ENCODE assay signal across 11 cellular contexts in the genomic region with DNA sequence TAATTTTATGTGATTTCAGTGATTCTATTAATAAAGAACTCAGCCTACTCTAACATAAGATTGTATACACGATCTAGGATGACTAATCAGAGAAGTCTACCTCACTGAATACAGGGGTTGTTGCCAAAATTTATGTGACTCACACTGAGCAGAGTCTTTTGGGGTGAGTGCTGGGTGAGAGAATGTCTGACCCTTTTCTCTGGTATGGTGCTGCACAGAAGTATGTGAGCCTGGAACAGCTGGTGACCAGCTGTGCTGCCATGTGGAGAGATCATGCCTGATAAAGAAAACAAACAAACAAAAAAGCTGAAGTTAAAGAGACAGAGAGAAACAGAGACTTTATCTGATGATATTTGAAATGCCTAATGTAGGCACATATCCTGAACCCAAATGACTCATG.
DNase-seq lines count a peak whose midpoint lies in the region; TF ChIP-seq lines count a peak whose summit lies in the region.
"Had no signal": no experiment of that assay in that cellular context is flagged by ENCODE, and none has a peak within 500 bp of the region (broad histone marks: within the 10 kb centered on the region; RNA-seq: fewer than 3 reads in every experiment).

No MANE protein-coding gene starts in this region.

- H3K79me2 ChIP-seq in smooth muscle cell (ENCODE audit: low read depth): no peaks in the 10 kb centered on the region
- H3K79me2 ChIP-seq: parathyroid adenoma had no signal

- H3K27me3 ChIP-seq in smooth muscle cell (ENCODE audit: low read depth): no peaks in the 10 kb centered on the region
- no peaks in the 10 kb centered on the region for H3K27me3 ChIP-seq in sigmoid colon

- no peak for TF ChIP-seq EP300 in sigmoid colon (IDR thresholded peaks at IDR 0.05)

- TF ChIP-seq CTCF in smooth muscle cell (IDR thresholded peaks at IDR 0.05; ENCODE audit: borderline replicate concordance, insufficient read depth, poor library complexity, severe bottlenecking): no peak
- no peak for TF ChIP-seq CTCF in sigmoid colon (IDR thresholded peaks at IDR 0.05)

- 18% methylated on average over 1 of the region's 1 CpG for WGBS in smooth muscle cell (ENCODE audit: low lambda C conversion rate)
- 25 to 41% methylated on average over 1 of the region's 1 CpG for WGBS in sigmoid colon, 2 donors

- H2AFZ ChIP-seq in smooth muscle cell (ENCODE audit: low read depth): no peak overlapping the region
- H2AFZ ChIP-seq: parathyroid adenoma had no signal

- no peak overlapping the region for H3K9ac ChIP-seq in smooth muscle cell (ENCODE audit: low read depth)
- H3K9ac ChIP-seq: KMS-11, parathyroid adenoma had no signal

- H3F3A ChIP-seq in smooth muscle cell (ENCODE audit: low read depth): no peaks in the 10 kb centered on the region

- H3K36me3 ChIP-seq in smooth muscle cell (ENCODE audit: low read depth) (no peaks in the 10 kb centered on the region), sigmoid colon (no peaks in the 10 kb centered on the region)

- H3K9me3 ChIP-seq in smooth muscle cell (replicated peaks; ENCODE audit: low read depth) (no peaks in the 10 kb centered on the region), sigmoid colon (no peaks in the 10 kb centered on the region)

- H3K4me3 ChIP-seq in smooth muscle cell (no peak overlapping the region), sigmoid colon (no peak overlapping the region)

- H4K20me1 ChIP-seq in smooth muscle cell (ENCODE audit: low read depth): no peaks in the 10 kb centered on the region

- intact Hi-C loops in sigmoid colon (cut with DNase I): no loop called here

- DNase-seq in H4 (ENCODE audit: low spot score) (peak; percentile 97), SW 1271 (lab: John Stamatoyannopoulos, UW) (peak; percentile 5 to 25), foreskin melanocyte (peak; percentile 62), smooth muscle cell (lab: John Stamatoyannopoulos, UW; ENCODE audit: unreplicated experiment) (no peak), anterior cingulate cortex (lab: John Stamatoyannopoulos, UW) (no peak), NCI-H1417 treated with DMSO at 0.1 percent for 48 hours (lab: John Stamatoyannopoulos, UW) (no peak), sigmoid colon (no peak)
- DNase-seq: cortex of kidney, NCI-H526 treated with DMSO at 0.1 percent for 48 hours had no signal

- no peak overlapping the region for H3K4me2 ChIP-seq in smooth muscle cell
- H3K4me2 ChIP-seq: KMS-11 had no signal

- H3K4me1 ChIP-seq in smooth muscle cell (ENCODE audit: low read depth) (no peaks in the 10 kb centered on the region), sigmoid colon (peaks cover 0 to 3% (median 0%) of the 10 kb centered on the region in 4 donors)
- H3K4me1 ChIP-seq: parathyroid adenoma had no signal

- no peak for TF ChIP-seq POLR2A in sigmoid colon (IDR thresholded peaks at IDR 0.05)

- H3K27ac ChIP-seq in smooth muscle cell (ENCODE audit: low read depth) (peak overlapping the region; percentile 37), sigmoid colon (peak overlapping the region in 1 of 4 donors; percentile 12)
- H3K27ac ChIP-seq: KMS-11, parathyroid adenoma had no signal

Comparison
In these comparisons a context has a peak if more than half of its experiments do, and no peak if none do; other contexts are left out.
1. DNase-seq: peak in H4 (single experiment), SW 1271 (2 of 2) and foreskin melanocyte (single experiment); none in smooth muscle cell (single experiment), anterior cingulate cortex (0 of 58), NCI-H1417 treated with DMSO at 0.1 percent for 48 hours (single experiment) and sigmoid colon (single experiment).